25 cellular contexts compared by ENCODE assay signal in the genomic region with DNA sequence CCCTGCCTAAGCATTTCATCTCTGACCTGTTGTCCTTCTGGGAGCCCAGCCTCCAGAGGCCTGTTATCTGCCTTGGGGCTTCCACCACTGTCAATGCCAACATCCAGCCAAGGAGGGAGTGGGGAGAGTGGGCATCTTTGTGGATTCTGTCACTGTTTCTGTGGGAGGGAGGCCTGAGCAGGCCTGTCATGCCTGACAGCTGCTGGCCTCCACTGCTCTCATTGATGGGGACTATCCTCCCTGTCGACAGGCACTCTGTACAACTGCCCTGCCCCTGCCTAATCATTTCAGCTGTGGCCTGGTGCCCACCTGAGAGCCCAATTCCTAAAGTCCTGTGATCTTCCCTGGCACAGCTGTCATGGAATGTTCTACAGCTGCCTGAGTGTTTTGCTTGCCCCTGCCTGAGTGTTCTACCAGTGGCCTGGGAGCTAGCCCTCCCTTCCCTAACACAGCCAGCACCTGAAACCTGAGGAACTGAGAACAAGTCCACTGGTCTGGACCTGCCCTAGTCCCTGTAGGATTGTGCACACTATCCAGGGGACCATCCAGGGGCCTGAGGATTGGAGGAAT.
"Had no signal": no experiment of that assay in that cellular context is flagged by ENCODE, and none has a peak within 500 bp of the region (broad histone marks: within the 10 kb centered on the region; RNA-seq: fewer than 3 reads in every experiment).

No MANE protein-coding gene starts in this region.

- H3K27me3 ChIP-seq: pancreas, sigmoid colon, spleen, suprapubic skin, tibial nerve, vagina had no signal

- H3K36me3 ChIP-seq: lower lobe of right lung, pancreas, prostate gland, sigmoid colon, spleen, suprapubic skin, thoracic aorta, tibial nerve, vagina had no signal

- H3K27ac ChIP-seq: lower lobe of right lung, pancreas, prostate gland, sigmoid colon, spleen, suprapubic skin, thoracic aorta, tibial nerve, vagina had no signal

- H3K4me1 Mint-ChIP-seq: naive thymus-derived CD4-positive, alpha-beta T cell; stimulated activated effector memory CD8-positive, alpha-beta T cell treated with anti-CD3 and anti-CD28 coated beads, Interleukin-12 subunit alpha, Interleukin-12 subunit beta, amount 100 ng/mL, for 72 hours had no signal

- H3K4me1 ChIP-seq: lower lobe of right lung, pancreas, prostate gland, sigmoid colon, spleen, suprapubic skin, tibial nerve, vagina had no signal

- DNase-seq: hippocampal formation; kidney glomerular epithelial cell; left cardiac atrium; lower lobe of right lung; midbrain; mucosa of descending colon; naive thymus-derived CD4-positive, alpha-beta T cell; retina; right cardiac atrium; sigmoid colon; small intestine; spleen; stimulated activated CD4-positive, alpha-beta T cell treated with anti-CD3 and anti-CD28 coated beads, Interleukin-4, amount 100 ng/mL, for 24 hours; stimulated activated naive CD4-positive, alpha-beta T cell had no signal

- ATAC-seq: left cardiac atrium; left lobe of liver; mucosa of descending colon; naive thymus-derived CD4-positive, alpha-beta T cell; natural killer cell treated with Interleukin-12 subunit alpha and Interleukin-12 subunit beta and Interleukin-15 and Interleukin-18, amount 100 ng/mL, for 72 hours; pancreas; stimulated activated effector memory CD8-positive, alpha-beta T cell treated with anti-CD3 and anti-CD28 coated beads, Interleukin-12 subunit alpha, Interleukin-12 subunit beta, amount 100 ng/mL, for 72 hours had no signal

- H3K4me3 Mint-ChIP-seq: naive thymus-derived CD4-positive, alpha-beta T cell; natural killer cell treated with Interleukin-12 subunit alpha and Interleukin-12 subunit beta and Interleukin-15 and Interleukin-18, amount 100 ng/mL, for 72 hours; stimulated activated effector memory CD8-positive, alpha-beta T cell treated with anti-CD3 and anti-CD28 coated beads, Interleukin-12 subunit alpha, Interleukin-12 subunit beta, amount 100 ng/mL, for 72 hours; stimulated activated naive CD8-positive, alpha-beta T cell treated with anti-CD3 and anti-CD28 coated beads, Interleukin-15, Interleukin-2, amounts not matched to agents 100 ng/mL and 50 ng/mL, for 24 hours; type B pancreatic cell had no signal

- H3K36me3 Mint-ChIP-seq: naive thymus-derived CD4-positive, alpha-beta T cell; stimulated activated effector memory CD8-positive, alpha-beta T cell treated with anti-CD3 and anti-CD28 coated beads, Interleukin-12 subunit alpha, Interleukin-12 subunit beta, amount 100 ng/mL, for 72 hours; type B pancreatic cell had no signal

- H3K27ac Mint-ChIP-seq: naive thymus-derived CD4-positive, alpha-beta T cell; natural killer cell treated with Interleukin-12 subunit alpha and Interleukin-12 subunit beta and Interleukin-15 and Interleukin-18, amount 100 ng/mL, for 72 hours; stimulated activated effector memory CD8-positive, alpha-beta T cell treated with anti-CD3 and anti-CD28 coated beads, Interleukin-12 subunit alpha, Interleukin-12 subunit beta, amount 100 ng/mL, for 72 hours; stimulated activated naive CD8-positive, alpha-beta T cell treated with anti-CD3 and anti-CD28 coated beads, Interleukin-15, Interleukin-2, amounts not matched to agents 100 ng/mL and 50 ng/mL, for 24 hours; type B pancreatic cell had no signal

- H3K9me3 ChIP-seq: pancreas, prostate gland, suprapubic skin, vagina had no signal

- H3K4me3 ChIP-seq: lower lobe of right lung, mucosa of descending colon, pancreas, prostate gland, sigmoid colon, spleen, suprapubic skin, thoracic aorta, tibial nerve, vagina had no signal

- H3K9me3 Mint-ChIP-seq: type B pancreatic cell had no signal

- H3K27me3 Mint-ChIP-seq: naive thymus-derived CD4-positive, alpha-beta T cell; natural killer cell treated with Interleukin-12 subunit alpha and Interleukin-12 subunit beta and Interleukin-15 and Interleukin-18, amount 100 ng/mL, for 72 hours; stimulated activated naive CD8-positive, alpha-beta T cell treated with anti-CD3 and anti-CD28 coated beads, Interleukin-15, Interleukin-2, amounts not matched to agents 100 ng/mL and 50 ng/mL, for 24 hours; type B pancreatic cell had no signal
